Comparison of ENCODE assay signal across 12 cellular contexts in the genomic region with DNA sequence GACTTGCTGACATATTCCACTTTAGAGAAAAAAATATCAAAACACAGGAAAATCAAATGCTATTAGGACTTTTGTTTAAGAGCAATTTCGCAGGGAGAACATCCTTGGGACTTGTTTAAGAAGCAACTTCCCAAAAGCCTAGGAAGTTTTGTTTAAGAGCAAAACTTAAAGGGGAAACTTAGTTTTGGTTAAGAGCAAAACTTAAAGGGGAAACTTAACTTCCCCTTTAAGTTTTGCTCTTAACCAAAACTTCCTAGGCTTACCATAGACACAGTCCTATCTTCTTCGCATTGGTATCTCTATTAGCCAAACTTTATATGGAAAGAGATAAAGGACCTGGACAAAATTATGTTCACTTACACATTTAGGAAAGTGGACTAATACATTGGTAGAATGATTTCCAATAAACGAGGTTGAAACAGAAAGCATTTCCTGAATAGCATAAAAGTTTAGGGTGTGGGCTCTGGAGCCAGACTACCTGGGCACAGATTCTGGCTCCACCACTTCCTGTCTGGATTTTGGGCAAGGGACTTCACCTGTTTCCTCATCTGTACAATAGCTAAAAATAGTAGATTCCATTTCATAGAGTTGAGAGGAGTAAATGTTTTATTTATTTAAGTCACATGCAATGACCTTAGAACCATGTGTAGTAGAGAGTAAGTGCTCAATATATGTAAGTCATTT. TPM values are rescaled to one million over a fixed set of nuclear protein-coding genes. Genes with fewer than 3 reads are reported as not detected.
DNase-seq lines count a peak whose midpoint lies in the region; ATAC-seq and TF ChIP-seq lines count a peak whose summit lies in the region.
"Had no signal": no experiment of that assay in that cellular context is flagged by ENCODE, and none has a peak within 500 bp of the region (broad histone marks: within the 10 kb centered on the region; RNA-seq: fewer than 3 reads in every experiment).

No MANE protein-coding gene starts in this region.

- peaks cover 43% of the 10 kb centered on the region for H3K4me1 ChIP-seq in CD4-positive, CD25-positive, alpha-beta regulatory T cell (ENCODE audit: control insufficient read depth, insufficient read depth, low read length, poor library complexity, severe bottlenecking)
- peaks cover 0 to 14% of the 10 kb centered on the region in 2 donors for H3K4me1 ChIP-seq in right atrium auricular region

- H3K4me3 ChIP-seq in CD4-positive, CD25-positive, alpha-beta regulatory T cell (ENCODE audit: low read depth, low read length) = peak overlapping the region; percentile 33
- no peak overlapping the region for H3K4me3 ChIP-seq in right atrium auricular region

- peak overlapping the region in 2 of 4 donors; percentile 48 to 55 for H3K4me3 Mint-ChIP-seq in CD4-positive, CD25-positive, alpha-beta regulatory T cell
- H3K4me3 Mint-ChIP-seq in effector memory CD8-positive, alpha-beta T cell = peak overlapping the region; percentile 34 to 43
- H3K4me3 Mint-ChIP-seq: mesothelial cell of epicardium had no signal

- H3K36me3 ChIP-seq in CD4-positive, CD25-positive, alpha-beta regulatory T cell (ENCODE audit: control insufficient read depth, insufficient read depth, low read length) = peaks cover 3% of the 10 kb centered on the region
- no peaks in the 10 kb centered on the region for H3K36me3 ChIP-seq in right atrium auricular region

- H3K36me3 Mint-ChIP-seq in CD4-positive, CD25-positive, alpha-beta regulatory T cell = peaks cover 21% of the 10 kb centered on the region
- H3K36me3 Mint-ChIP-seq in effector memory CD8-positive, alpha-beta T cell (ENCODE audit: insufficient read depth) = peaks cover 6% of the 10 kb centered on the region

- DNase-seq in CD4-positive, CD25-positive, alpha-beta regulatory T cell = peak in 1 of 3 donors; percentile 31
- DNase-seq in NOMO-1 treated with dmso at 0.1 percent for 144 hours (lab: John Stamatoyannopoulos, UW; ENCODE audit: unreplicated experiment) = peak; percentile 15
- no peak for DNase-seq in effector memory CD8-positive, alpha-beta T cell
- DNase-seq in right atrium auricular region (ENCODE audit: low spot score) = no peak
- no peak for DNase-seq in superior temporal gyrus (ENCODE audit: extremely low spot score)
- no peak for DNase-seq in DMS 273 (lab: John Stamatoyannopoulos, UW; ENCODE audit: unreplicated experiment)
- DNase-seq in NCI-H526 (lab: John Stamatoyannopoulos, UW) = no peak
- DNase-seq: effector CD8-positive, alpha-beta T cell; NCI-H2107 had no signal

- H3K27me3 ChIP-seq in CD4-positive, CD25-positive, alpha-beta regulatory T cell (ENCODE audit: control insufficient read depth, insufficient read depth, low read length) = no peaks in the 10 kb centered on the region
- no peaks in the 10 kb centered on the region for H3K27me3 ChIP-seq in right atrium auricular region

- H3K27ac Mint-ChIP-seq in CD4-positive, CD25-positive, alpha-beta regulatory T cell = peak overlapping the region; percentile 32 to 59 (median 44)
- H3K27ac Mint-ChIP-seq in effector memory CD8-positive, alpha-beta T cell = peak overlapping the region; percentile 38 to 92
- H3K27ac Mint-ChIP-seq: mesothelial cell of epicardium had no signal

- no peak for ATAC-seq in CD4-positive, CD25-positive, alpha-beta regulatory T cell (ENCODE audit: low read depth in 2 of 2)
- ATAC-seq in GM21528 (IDR thresholded peaks at IDR 0.05; ENCODE audit: low FRiP score, unreplicated experiment) = peak; percentile 67
- peak; percentile 22 for ATAC-seq in effector memory CD8-positive, alpha-beta T cell (replicated peaks)

- no peaks in the 10 kb centered on the region for H3K27me3 Mint-ChIP-seq in CD4-positive, CD25-positive, alpha-beta regulatory T cell
- no peaks in the 10 kb centered on the region for H3K27me3 Mint-ChIP-seq in effector memory CD8-positive, alpha-beta T cell

- no peak overlapping the region for H3K27ac ChIP-seq in CD4-positive, CD25-positive, alpha-beta regulatory T cell (ENCODE audit: insufficient read depth, low read length, poor library complexity, severe bottlenecking)
- no peak overlapping the region for H3K27ac ChIP-seq in right atrium auricular region
- H3K27ac ChIP-seq: C4-2B had no signal

- H3K4me1 Mint-ChIP-seq in CD4-positive, CD25-positive, alpha-beta regulatory T cell = peaks cover 38 to 73% (median 60%) of the 10 kb centered on the region in 4 donors
- peaks cover 33 to 68% of the 10 kb centered on the region in 2 donors for H3K4me1 Mint-ChIP-seq in effector memory CD8-positive, alpha-beta T cell (ENCODE audit: low read depth in 2 of 2)
- H3K4me1 Mint-ChIP-seq: mesothelial cell of epicardium had no signal

- H3K9me3 Mint-ChIP-seq in CD4-positive, CD25-positive, alpha-beta regulatory T cell = peaks cover 0 to 12% (median 4%) of the 10 kb centered on the region in 7 donors
- H3K9me3 Mint-ChIP-seq in effector memory CD8-positive, alpha-beta T cell = peaks cover 2 to 11% of the 10 kb centered on the region in 2 donors

- TF ChIP-seq CTCF in right atrium auricular region (IDR thresholded peaks at IDR 0.05) = no peak

- H3K9me3 ChIP-seq in CD4-positive, CD25-positive, alpha-beta regulatory T cell (ENCODE audit: control insufficient read depth in 2 of 2, low read length in 2 of 2) = no peaks in the 10 kb centered on the region
- H3K9me3 ChIP-seq in right atrium auricular region = no peaks in the 10 kb centered on the region

RNA-seq across cellular contexts. Expression of a gene that starts 15.7 kb away (rescaled TPM):
- 5.4 TPM for total RNA-seq in CD4-positive, CD25-positive, alpha-beta regulatory T cell
- 10 to 100 TPM in 3 of 4 donors, 1 to 10 TPM in 1; 8.6 to 18.5 (median 15.5) TPM for polyA plus RNA-seq in CD4-positive, CD25-positive, alpha-beta regulatory T cell
- 1 to 10 TPM; 2.6 to 5.6 TPM for total RNA-seq in right atrium auricular region

RNA-seq across cellular contexts. Expression of a gene that starts 42.5 kb away (rescaled TPM):
- 4.4 TPM for total RNA-seq in CD4-positive, CD25-positive, alpha-beta regulatory T cell
- 1 to 10 TPM in 2 of 4 donors, under 1 TPM in 1, not detected in 1; 0.32 to 2.1 (median 2.1) TPM for polyA plus RNA-seq in CD4-positive, CD25-positive, alpha-beta regulatory T cell
- 1 to 10 TPM; 3.4 to 4.1 TPM for total RNA-seq in right atrium auricular region

Comparison
In these comparisons a context has a peak if more than half of its experiments do, and no peak if none do; other contexts are left out.
1. ATAC-seq: peak in GM21528 (single experiment) and effector memory CD8-positive, alpha-beta T cell (single experiment); none in CD4-positive, CD25-positive, alpha-beta regulatory T cell (0 of 2).